ENCODE assay signal across 11 cellular contexts in the genomic region with DNA sequence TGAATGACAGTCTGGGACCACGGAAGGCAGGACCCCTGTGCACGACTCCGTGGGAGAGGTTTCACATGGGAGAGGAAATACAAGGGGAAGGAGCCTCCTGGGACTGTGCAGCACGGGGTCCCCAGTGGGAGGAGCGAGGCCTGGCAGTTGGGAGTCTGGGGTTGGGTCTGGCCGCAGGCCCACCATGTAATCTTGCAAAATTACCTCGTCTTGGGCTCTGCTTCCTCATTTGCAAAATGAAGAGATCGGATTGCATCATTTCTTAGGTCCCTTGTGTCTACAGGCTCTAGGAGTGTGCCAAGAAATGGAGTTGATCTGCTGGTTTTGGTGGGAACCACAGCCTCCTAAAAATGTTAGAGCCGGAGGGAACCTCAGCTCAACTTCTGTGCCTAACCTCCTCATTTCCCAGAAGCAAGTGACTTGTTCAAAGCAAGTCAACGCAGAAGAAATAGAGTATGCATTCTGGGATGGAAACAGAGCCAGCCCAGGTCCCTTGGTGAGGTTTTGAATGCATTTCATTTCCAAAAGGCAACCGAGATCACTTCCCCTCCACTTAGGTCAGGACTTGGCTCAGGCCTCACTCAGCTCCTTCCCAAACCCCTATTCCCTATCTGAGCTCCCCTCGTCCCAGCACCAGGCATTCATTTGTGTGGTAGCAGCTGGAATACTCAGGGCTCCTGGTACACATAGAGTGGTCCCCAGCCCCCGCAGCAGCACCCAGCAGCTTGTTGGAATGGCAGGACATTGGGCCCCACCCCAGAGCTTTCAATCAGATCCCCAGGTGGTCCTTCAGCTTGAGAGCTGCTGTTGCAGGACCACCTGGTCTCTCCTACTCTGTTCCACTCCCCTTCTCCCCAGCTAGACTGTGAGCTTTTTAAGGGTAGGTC.
A peak's percentile ranks its signal among the peaks of the same experiment; 100 is the strongest.
DNase-seq lines count a peak whose midpoint lies in the region; ATAC-seq and TF ChIP-seq lines count a peak whose summit lies in the region.
"Had no signal": no experiment of that assay in that cellular context is flagged by ENCODE, and none has a peak within 500 bp of the region (broad histone marks: within the 10 kb centered on the region; RNA-seq: fewer than 3 reads in every experiment).

No MANE protein-coding gene starts in this region.

- no peak for ATAC-seq in stimulated activated naive CD8-positive, alpha-beta T cell treated with anti-CD3 and anti-CD28 coated beads, Interleukin-15, amount 100 ng/mL, for 72 hours
- no peak for ATAC-seq in stimulated activated naive CD8-positive, alpha-beta T cell treated with anti-CD3 and anti-CD28 coated beads, Interleukin-15, Interleukin-2, amounts not matched to agents 100 U/mL and 50 U/mL, for 24 hours
- peak; percentile 16 for ATAC-seq in body of pancreas
- peak; percentile 58 to 69 for ATAC-seq in lower lobe of right lung
- no peak for ATAC-seq in HG03378 (IDR thresholded peaks at IDR 0.05; ENCODE audit: unreplicated experiment)

- no peak for TF ChIP-seq POLR2A in body of pancreas (IDR thresholded peaks at IDR 0.05)

- no peaks in the 10 kb centered on the region for H3K9me3 Mint-ChIP-seq in stimulated activated naive CD8-positive, alpha-beta T cell treated with anti-CD3 and anti-CD28 coated beads, Interleukin-15, amount 100 ng/mL, for 72 hours

- WGBS in body of pancreas, 2 donors, result 54 to 70% methylated on average over 11 to 13 of the region's 13 CpGs

- peak overlapping the region; percentile 24 to 50 for H3K27ac Mint-ChIP-seq in stimulated activated naive CD8-positive, alpha-beta T cell treated with anti-CD3 and anti-CD28 coated beads, Interleukin-15, amount 100 ng/mL, for 72 hours

- peaks cover 15% of the 10 kb centered on the region for H3K27me3 Mint-ChIP-seq in stimulated activated naive CD8-positive, alpha-beta T cell treated with anti-CD3 and anti-CD28 coated beads, Interleukin-15, amount 100 ng/mL, for 72 hours

- peaks cover 6% of the 10 kb centered on the region for H3K4me1 Mint-ChIP-seq in stimulated activated naive CD8-positive, alpha-beta T cell treated with anti-CD3 and anti-CD28 coated beads, Interleukin-15, amount 100 ng/mL, for 72 hours

- no peak for DNase-seq in stimulated activated naive CD8-positive, alpha-beta T cell treated with anti-CD3 and anti-CD28 coated beads, Interleukin-15, amount 100 ng/mL, for 72 hours
- DNase-seq in stimulated activated naive CD8-positive, alpha-beta T cell treated with anti-CD3 and anti-CD28 coated beads, Interleukin-15, Interleukin-2, amounts not matched to agents 100 U/mL and 50 U/mL, for 24 hours, result no peak
- DNase-seq in body of pancreas (peak; percentile 22 to 54 (median 28)), lower lobe of right lung (peak; percentile 75), middle frontal gyrus (ENCODE audit: extremely low spot score, low spot score) (no peak), NCI-H748 (lab: John Stamatoyannopoulos, UW; ENCODE audit: unreplicated experiment) (no peak), NCI-H2029 (lab: John Stamatoyannopoulos, UW) (no peak)
- DNase-seq: activated naive CD4-positive, alpha-beta T cell treated with Interleukin-2 at 50 U/mL for 16 hours; stimulated activated CD4-positive, alpha-beta T cell treated with anti-CD3 and anti-CD28 coated beads, Interleukin-12 subunit alpha, Interleukin-12 subunit beta, amount 100 ng/mL, for 4 hours had no signal

- H3K36me3 ChIP-seq in body of pancreas (replicated peaks in 1 of 2; ENCODE audit: insufficient read depth in 1 of 2, low read depth in 2 of 2) (no peaks in the 10 kb centered on the region), lower lobe of right lung (no peaks in the 10 kb centered on the region)
- H3K36me3 ChIP-seq: SJSA1 had no signal

- TF ChIP-seq CTCF in body of pancreas (IDR thresholded peaks at IDR 0.05) (no peak), lower lobe of right lung (IDR thresholded peaks at IDR 0.05) (no peak)

- H3K4me3 ChIP-seq in body of pancreas (no peak overlapping the region), lower lobe of right lung (no peak overlapping the region)
- H3K4me3 ChIP-seq: SJSA1 had no signal

- H3K9me3 ChIP-seq in body of pancreas, result no peaks in the 10 kb centered on the region
- H3K9me3 ChIP-seq in lower lobe of right lung, result no peaks in the 10 kb centered on the region
- H3K9me3 ChIP-seq: SJSA1 had no signal

- no peak overlapping the region for H3K4me3 Mint-ChIP-seq in stimulated activated naive CD8-positive, alpha-beta T cell treated with anti-CD3 and anti-CD28 coated beads, Interleukin-15, amount 100 ng/mL, for 72 hours

- H3K4me1 ChIP-seq in body of pancreas, result peaks cover 8% of the 10 kb centered on the region
- H3K4me1 ChIP-seq in lower lobe of right lung, result peaks cover 13% of the 10 kb centered on the region
- H3K4me1 ChIP-seq: SJSA1 had no signal

- H3K27me3 ChIP-seq in body of pancreas, result no peaks in the 10 kb centered on the region
- no peaks in the 10 kb centered on the region for H3K27me3 ChIP-seq in lower lobe of right lung (ENCODE audit: low read depth)
- H3K27me3 ChIP-seq: SJSA1 had no signal

- H3K27ac ChIP-seq in body of pancreas (no peak overlapping the region), lower lobe of right lung (no peak overlapping the region)
- H3K27ac ChIP-seq: SJSA1 had no signal

- intact Hi-C loops in body of pancreas (cut with DNase I), result no loop called here
- intact Hi-C loops in lower lobe of right lung (cut with DNase I), result no loop called here

Comparison
In these comparisons a context has a peak if more than half of its experiments do, and no peak if none do; other contexts are left out.
1. ATAC-seq: peak in body of pancreas (single experiment) and lower lobe of right lung (2 of 2); none in stimulated activated naive CD8-positive, alpha-beta T cell treated with anti-CD3 and anti-CD28 coated beads, Interleukin-15, amount 100 ng/mL, for 72 hours (single experiment), stimulated activated naive CD8-positive, alpha-beta T cell treated with anti-CD3 and anti-CD28 coated beads, Interleukin-15, Interleukin-2, amounts not matched to agents 100 U/mL and 50 U/mL, for 24 hours (single experiment) and HG03378 (single experiment).
2. DNase-seq: peak in body of pancreas (4 of 4) and lower lobe of right lung (single experiment); none in stimulated activated naive CD8-positive, alpha-beta T cell treated with anti-CD3 and anti-CD28 coated beads, Interleukin-15, amount 100 ng/mL, for 72 hours (0 of 2), stimulated activated naive CD8-positive, alpha-beta T cell treated with anti-CD3 and anti-CD28 coated beads, Interleukin-15, Interleukin-2, amounts not matched to agents 100 U/mL and 50 U/mL, for 24 hours (single experiment), middle frontal gyrus (single experiment), NCI-H748 (single experiment) and NCI-H2029 (single experiment).